8 cellular contexts compared by ENCODE assay signal in genomic region chr1:45014403-45015028, GRCh38. TPM values are rescaled to one million over a fixed set of nuclear protein-coding genes. Genes with fewer than 3 reads are reported as not detected.
DNase-seq lines count a peak whose midpoint lies in the region; ATAC-seq and TF ChIP-seq lines count a peak whose summit lies in the region.

No MANE protein-coding gene starts in this region.

- no CpG with 5 or more reads among the region's 6 CpGs for WGBS in mesendoderm (ENCODE audit: extremely low coverage, insufficient coverage, low lambda C conversion rate)

- no peak overlapping the region for H3K4ac ChIP-seq in mesendoderm (ENCODE audit: low read depth, low read length)

- H3K4me1 ChIP-seq in mesendoderm (ENCODE audit: control insufficient read depth, low read depth, low read length): peaks cover 7% of the 10 kb centered on the region

- H3K36me3 Mint-ChIP-seq in activated CD8-positive, alpha-beta T cell treated with anti-CD3 and anti-CD28 coated beads for 36 hours (ENCODE audit: low read depth): peaks cover 8% of the 10 kb centered on the region

- H3K9ac ChIP-seq in mesendoderm (ENCODE audit: low read length): peak overlapping the region; percentile 40

- peaks cover 15% of the 10 kb centered on the region for H3K79me1 ChIP-seq in mesendoderm (ENCODE audit: low read length)

- H2BK5ac ChIP-seq in mesendoderm (ENCODE audit: low read length): no peak overlapping the region

- H2BK15ac ChIP-seq in mesendoderm (replicated peaks; ENCODE audit: low read depth): no peak overlapping the region

- H2AK5ac ChIP-seq in mesendoderm (ENCODE audit: low read length): no peak overlapping the region

- POLR2A ChIA-PET in BJ (lab: Charles Lee): interaction anchor here (0.7 to 0.9 kb wide), 2 partner anchors 289 to 325 kb away, joined by 3 to 6 read pairs; partner anchors contain the start of gene TOE1
- POLR2A ChIA-PET in activated CD8-positive, alpha-beta T cell treated with anti-CD3 and anti-CD28 coated beads for 36 hours (lab: Charles Lee): interaction anchor here (0.6 to 5.2 kb wide), 7 partner anchors 24 to 326 kb away, joined by 3 to 40 read pairs (median 3); partner anchors contain the start of genes MUTYH and RNU5D-1

- H2BK120ac ChIP-seq in mesendoderm (ENCODE audit: low read depth, low read length): no peak overlapping the region

- H3K27ac ChIP-seq in mesendoderm (ENCODE audit: low read depth, low read length): no peak overlapping the region

- H3K9me3 Mint-ChIP-seq in activated CD8-positive, alpha-beta T cell treated with anti-CD3 and anti-CD28 coated beads for 36 hours: no peaks in the 10 kb centered on the region

- CTCF ChIA-PET in BJ (lab: Yijun Ruan, JAX): interaction anchor here (0.6 to 5.4 kb wide), 46 partner anchors 8 to 555 kb away, joined by 3 to 154 read pairs (median 4); partner anchors contain the start of genes AKR1A1, BTBD19, DYNLT4 and EIF2B3
- CTCF ChIA-PET in activated CD8-positive, alpha-beta T cell treated with anti-CD3 and anti-CD28 coated beads for 36 hours (lab: Charles Lee): interaction anchor here (0.6 to 12.5 kb wide), 39 partner anchors 10 to 484 kb away, joined by 3 to 321 read pairs (median 4); partner anchors contain the start of genes CCDC163, EIF2B3, MUTYH and TESK2

- peaks cover 28% of the 10 kb centered on the region for H3K4me1 Mint-ChIP-seq in activated CD8-positive, alpha-beta T cell treated with anti-CD3 and anti-CD28 coated beads for 36 hours (ENCODE audit: low read depth)

- H3K27me3 Mint-ChIP-seq in activated CD8-positive, alpha-beta T cell treated with anti-CD3 and anti-CD28 coated beads for 36 hours: no peaks in the 10 kb centered on the region

- H3K27me3 ChIP-seq in BJ (ENCODE audit: control insufficient read depth, insufficient read depth, low read length) (no peaks in the 10 kb centered on the region), mesendoderm (ENCODE audit: insufficient read depth, low read length, poor library complexity) (no peaks in the 10 kb centered on the region)

- peak overlapping the region; percentile 51 for H3K27ac Mint-ChIP-seq in activated CD8-positive, alpha-beta T cell treated with anti-CD3 and anti-CD28 coated beads for 36 hours

- H3K23ac ChIP-seq in mesendoderm (ENCODE audit: low read length): no peak overlapping the region

- intact Hi-C loops in activated CD8-positive, alpha-beta T cell treated with anti-CD3 and anti-CD28 coated beads for 36 hours (cut with micrococcal nuclease): loop anchor here (1.0 to 10.0 kb wide), 3 partner anchors 180 to 478 kb away; partner anchors contain the start of gene TESK2

- H3K79me2 ChIP-seq in mesendoderm (ENCODE audit: control insufficient read depth, insufficient read depth, low read length): peaks cover 8% of the 10 kb centered on the region

- H3K36me3 ChIP-seq in BJ (ENCODE audit: control insufficient read depth, insufficient read depth, low read length) (peaks cover 5% of the 10 kb centered on the region), mesendoderm (ENCODE audit: control insufficient read depth, insufficient read depth, low read length) (peaks cover 3% of the 10 kb centered on the region)

- H4K8ac ChIP-seq in mesendoderm (ENCODE audit: low read depth, low read length): no peak overlapping the region

- H3K4me3 Mint-ChIP-seq in activated CD8-positive, alpha-beta T cell treated with anti-CD3 and anti-CD28 coated beads for 36 hours: peak overlapping the region; percentile 77

- H3K56ac ChIP-seq in mesendoderm (ENCODE audit: low read length): peak overlapping the region; percentile 59

- no peak overlapping the region for H4K5ac ChIP-seq in mesendoderm (ENCODE audit: low read length)

- H3K4me3 ChIP-seq in BJ (ENCODE audit: low read depth, low read length) (no peak overlapping the region), mesendoderm (ENCODE audit: low read length) (no peak overlapping the region)

- DNase-seq in BJ (ENCODE audit: low read depth) (no peak), HK-2 (ENCODE audit: unreplicated experiment) (peak; percentile 79), NCI-H82 (lab: John Stamatoyannopoulos, UW) (peak; percentile 91), mesendoderm (peak; percentile 89)
- DNase-seq in activated CD8-positive, alpha-beta T cell treated with anti-CD3 and anti-CD28 coated beads for 36 hours: peak; percentile 89
- DNase-seq in effector CD4-positive, alpha-beta T cell: peak; percentile 75
- DNase-seq in stimulated activated CD8-positive, alpha-beta memory T cell treated with anti-CD3 and anti-CD28 coated beads, Interleukin-15, amount 100 ng/mL, for 48 hours (ENCODE audit: low read depth in 2 of 2): peak; percentile 48 to 57

- peak; percentile 89 for TF ChIP-seq CTCF in BJ (IDR thresholded peaks at IDR 0.05; ENCODE audit: insufficient read depth, low read depth, low read length)
- peak; percentile 83 for TF ChIP-seq CTCF in activated CD8-positive, alpha-beta T cell treated with anti-CD3 and anti-CD28 coated beads for 36 hours (IDR thresholded peaks at IDR 0.05)

- peak overlapping the region; percentile 7 for H3K4me2 ChIP-seq in mesendoderm (ENCODE audit: low read length)

- H3K18ac ChIP-seq in mesendoderm (ENCODE audit: low read length): no peak overlapping the region

- ATAC-seq in activated CD8-positive, alpha-beta T cell treated with anti-CD3 and anti-CD28 coated beads for 36 hours: peak; percentile 27
- ATAC-seq in HG02885 (IDR thresholded peaks at IDR 0.05; ENCODE audit: poor library complexity, unreplicated experiment): no peak

RNA-seq across cellular contexts. Expression of gene UROD, which starts 2.5 kb away (rescaled TPM):
- 219 and 303 TPM in 2 replicates for polyA plus RNA-seq in BJ (2011; rRNA removed)
- polyA minus RNA-seq in BJ (2011; rRNA and poly(A)+ RNA removed): 78.8 and 135 TPM in 2 replicates
- 100 to 1,000 TPM; 109 to 113 TPM for total RNA-seq in activated CD8-positive, alpha-beta T cell treated with anti-CD3 and anti-CD28 coated beads for 36 hours
- 189 TPM for polyA plus RNA-seq in mesendoderm (2013, experiment 1 of 2)
- polyA plus RNA-seq in mesendoderm (2013, experiment 2 of 2): 184 TPM

RNA-seq across cellular contexts. Expression of gene HECTD3, which starts 3.4 kb away (rescaled TPM):
- polyA plus RNA-seq in BJ (2011; rRNA removed): 27.7 and 36.7 TPM in 2 replicates
- 21.5 and 30.3 TPM in 2 replicates for polyA minus RNA-seq in BJ (2011; rRNA and poly(A)+ RNA removed)
- 10 to 100 TPM; 16.4 to 16.9 TPM for total RNA-seq in activated CD8-positive, alpha-beta T cell treated with anti-CD3 and anti-CD28 coated beads for 36 hours
- 29.5 TPM for polyA plus RNA-seq in mesendoderm (2013, experiment 1 of 2)
- 29.1 TPM for polyA plus RNA-seq in mesendoderm (2013, experiment 2 of 2)

RNA-seq across cellular contexts. Expression of gene EIF2B3, which starts 28.1 kb away (rescaled TPM):
- polyA plus RNA-seq in BJ (2011; rRNA removed): 23.1 and 35.7 TPM in 2 replicates
- polyA minus RNA-seq in BJ (2011; rRNA and poly(A)+ RNA removed): 12.6 and 24.5 TPM in 2 replicates
- 10 to 100 TPM; 40.5 to 45.3 TPM for total RNA-seq in activated CD8-positive, alpha-beta T cell treated with anti-CD3 and anti-CD28 coated beads for 36 hours
- polyA plus RNA-seq in mesendoderm (2013, experiment 1 of 2): 30.8 TPM
- polyA plus RNA-seq in mesendoderm (2013, experiment 2 of 2): 32.0 TPM
